1 cellular context compared by ENCODE assay signal in the genomic region with DNA sequence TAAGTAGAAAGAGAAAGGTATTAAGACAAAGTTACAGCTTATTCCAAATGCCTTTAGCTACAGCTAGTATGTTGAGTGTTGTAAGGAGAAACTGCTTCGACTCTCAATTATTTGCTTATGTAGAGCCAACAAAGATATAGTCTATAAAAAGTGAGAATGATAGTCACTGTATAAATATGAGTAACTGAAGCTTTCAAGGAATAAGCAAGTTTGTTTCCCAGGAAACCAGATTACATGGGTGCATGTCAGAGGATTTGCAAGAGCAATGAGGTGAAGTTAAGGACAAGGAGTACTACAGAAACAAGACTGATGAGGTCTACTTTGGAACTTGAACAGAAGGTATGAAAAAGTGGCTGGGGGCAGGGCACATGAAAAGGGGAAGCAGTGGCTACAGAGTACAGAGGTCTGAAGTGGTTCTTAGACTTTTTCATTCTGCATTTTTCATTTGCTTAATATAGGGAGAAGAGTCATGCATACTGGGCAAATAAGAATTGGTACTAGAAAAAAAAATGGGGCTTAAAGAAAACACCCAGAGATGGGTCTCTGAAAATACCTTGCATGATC.
TF ChIP-seq lines count a peak whose summit lies in the region.

No MANE protein-coding gene starts in this region.

TF ChIP-seq in SK-N-SH, 30 proteins besides CTCF, POLR2A, EP300 and RAD21 (continued from another document):
- no peak for TF ChIP-seq MXI1 (IDR thresholded peaks at IDR 0.05; ENCODE audit: low read depth, low read length)
- no peak for TF ChIP-seq CHD2 (IDR thresholded peaks at IDR 0.05; ENCODE audit: low read length, partially characterized antibody)
- no peak for TF ChIP-seq TAF1 (IDR thresholded peaks at IDR 0.05; ENCODE audit: borderline replicate concordance, low read depth, low read length)
- no peak for TF ChIP-seq GATA2 (CRISPR knock-in tag; IDR thresholded peaks at IDR 0.05)
- TF ChIP-seq TEAD4 (IDR thresholded peaks at IDR 0.05; ENCODE audit: borderline replicate concordance, insufficient read depth), result no peak
- no peak for TF ChIP-seq MAX (IDR thresholded peaks at IDR 0.05; ENCODE audit: low read depth)
- TF ChIP-seq FOXM1 (IDR thresholded peaks at IDR 0.05; ENCODE audit: low read depth), result no peak
- TF ChIP-seq, protein P1, sequence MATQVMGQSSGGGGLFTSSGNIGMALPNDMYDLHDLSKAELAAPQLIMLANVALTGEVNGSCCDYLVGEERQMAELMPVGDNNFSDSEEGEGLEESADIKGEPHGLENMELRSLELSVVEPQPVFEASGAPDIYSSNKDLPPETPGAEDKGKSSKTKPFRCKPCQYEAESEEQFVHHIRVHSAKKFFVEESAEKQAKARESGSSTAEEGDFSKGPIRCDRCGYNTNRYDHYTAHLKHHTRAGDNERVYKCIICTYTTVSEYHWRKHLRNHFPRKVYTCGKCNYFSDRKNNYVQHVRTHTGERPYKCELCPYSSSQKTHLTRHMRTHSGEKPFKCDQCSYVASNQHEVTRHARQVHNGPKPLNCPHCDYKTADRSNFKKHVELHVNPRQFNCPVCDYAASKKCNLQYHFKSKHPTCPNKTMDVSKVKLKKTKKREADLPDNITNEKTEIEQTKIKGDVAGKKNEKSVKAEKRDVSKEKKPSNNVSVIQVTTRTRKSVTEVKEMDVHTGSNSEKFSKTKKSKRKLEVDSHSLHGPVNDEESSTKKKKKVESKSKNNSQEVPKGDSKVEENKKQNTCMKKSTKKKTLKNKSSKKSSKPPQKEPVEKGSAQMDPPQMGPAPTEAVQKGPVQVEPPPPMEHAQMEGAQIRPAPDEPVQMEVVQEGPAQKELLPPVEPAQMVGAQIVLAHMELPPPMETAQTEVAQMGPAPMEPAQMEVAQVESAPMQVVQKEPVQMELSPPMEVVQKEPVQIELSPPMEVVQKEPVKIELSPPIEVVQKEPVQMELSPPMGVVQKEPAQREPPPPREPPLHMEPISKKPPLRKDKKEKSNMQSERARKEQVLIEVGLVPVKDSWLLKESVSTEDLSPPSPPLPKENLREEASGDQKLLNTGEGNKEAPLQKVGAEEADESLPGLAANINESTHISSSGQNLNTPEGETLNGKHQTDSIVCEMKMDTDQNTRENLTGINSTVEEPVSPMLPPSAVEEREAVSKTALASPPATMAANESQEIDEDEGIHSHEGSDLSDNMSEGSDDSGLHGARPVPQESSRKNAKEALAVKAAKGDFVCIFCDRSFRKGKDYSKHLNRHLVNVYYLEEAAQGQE (IDR thresholded peaks at IDR 0.05; ENCODE audit: low read depth, low read length), result no peak
- TF ChIP-seq, protein P2, sequence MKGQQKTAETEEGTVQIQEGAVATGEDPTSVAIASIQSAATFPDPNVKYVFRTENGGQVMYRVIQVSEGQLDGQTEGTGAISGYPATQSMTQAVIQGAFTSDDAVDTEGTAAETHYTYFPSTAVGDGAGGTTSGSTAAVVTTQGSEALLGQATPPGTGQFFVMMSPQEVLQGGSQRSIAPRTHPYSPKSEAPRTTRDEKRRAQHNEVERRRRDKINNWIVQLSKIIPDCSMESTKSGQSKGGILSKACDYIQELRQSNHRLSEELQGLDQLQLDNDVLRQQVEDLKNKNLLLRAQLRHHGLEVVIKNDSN (IDR thresholded peaks at IDR 0.05; ENCODE audit: borderline replicate concordance, low read depth), result no peak
- TF ChIP-seq NRF1 (IDR thresholded peaks at IDR 0.05; ENCODE audit: low read depth, low read length), result no peak
